ENCODE assay signal across 21 cellular contexts in the genomic region with DNA sequence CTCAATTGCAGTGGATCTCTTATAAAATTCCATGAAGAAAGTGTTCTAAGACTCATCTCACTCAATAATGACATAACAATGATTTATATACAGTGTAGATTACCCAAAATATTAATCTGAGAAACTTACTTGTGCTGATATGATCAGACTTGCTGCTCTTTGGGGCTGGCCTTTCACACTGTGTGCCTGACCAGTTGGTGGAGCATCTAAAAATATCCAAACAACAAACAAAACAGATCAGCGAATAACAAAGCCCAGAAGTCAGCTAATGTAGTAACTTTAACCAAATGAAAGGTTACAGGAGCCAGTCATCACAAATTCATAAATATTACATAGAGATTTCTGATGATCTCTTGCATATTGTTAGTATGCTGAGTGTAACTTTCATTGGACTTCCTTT.
"Had no signal": no experiment of that assay in that cellular context is flagged by ENCODE, and none has a peak within 500 bp of the region (broad histone marks: within the 10 kb centered on the region; RNA-seq: fewer than 3 reads in every experiment).

No MANE protein-coding gene starts in this region.

- H3K27ac Mint-ChIP-seq: effector memory CD8-positive, alpha-beta T cell; naive thymus-derived CD4-positive, alpha-beta T cell; nephron; stimulated activated effector memory CD8-positive, alpha-beta T cell treated with anti-CD3 and anti-CD28 coated beads, Interleukin-12 subunit alpha, Interleukin-12 subunit beta, amount 100 ng/mL, for 72 hours had no signal

- H3K4me1 ChIP-seq: right lobe of liver, stomach, upper lobe of left lung had no signal

- ATAC-seq: effector memory CD8-positive, alpha-beta T cell; naive thymus-derived CD4-positive, alpha-beta T cell; right lobe of liver; stimulated activated effector memory CD8-positive, alpha-beta T cell treated with anti-CD3 and anti-CD28 coated beads, Interleukin-12 subunit alpha, Interleukin-12 subunit beta, amount 100 ng/mL, for 72 hours had no signal

- H3K36me3 Mint-ChIP-seq: naive thymus-derived CD4-positive, alpha-beta T cell; stimulated activated effector memory CD8-positive, alpha-beta T cell treated with anti-CD3 and anti-CD28 coated beads, Interleukin-12 subunit alpha, Interleukin-12 subunit beta, amount 100 ng/mL, for 72 hours had no signal

- H3K9me3 Mint-ChIP-seq: nephron had no signal

- H3K4me1 Mint-ChIP-seq: naive thymus-derived CD4-positive, alpha-beta T cell; nephron; stimulated activated effector memory CD8-positive, alpha-beta T cell treated with anti-CD3 and anti-CD28 coated beads, Interleukin-12 subunit alpha, Interleukin-12 subunit beta, amount 100 ng/mL, for 72 hours had no signal

- H3K36me3 ChIP-seq: ovary, right lobe of liver, stomach, thoracic aorta, tibial nerve, upper lobe of left lung had no signal

- H3K27me3 ChIP-seq: ovary, right lobe of liver, stomach, tibial nerve, upper lobe of left lung had no signal

- H3K27ac ChIP-seq: ovary, right lobe of liver, stomach, thoracic aorta had no signal

- H3K4me3 Mint-ChIP-seq: effector memory CD8-positive, alpha-beta T cell; naive thymus-derived CD4-positive, alpha-beta T cell; nephron; stimulated activated effector memory CD8-positive, alpha-beta T cell treated with anti-CD3 and anti-CD28 coated beads, Interleukin-12 subunit alpha, Interleukin-12 subunit beta, amount 100 ng/mL, for 72 hours had no signal

- DNase-seq: cerebellar nuclear complex; cortex of kidney; effector memory CD8-positive, alpha-beta T cell; erythroblast; head of caudate nucleus; midbrain; naive thymus-derived CD4-positive, alpha-beta T cell; occipital lobe; ovary; posterior cingulate gyrus; right lobe of liver; stimulated activated CD4-positive, alpha-beta T cell treated with anti-CD3 and anti-CD28 coated beads, Interleukin-2, amount 100 ng/mL, for 24 hours; stimulated activated CD4-positive, alpha-beta T cell treated with anti-CD3 and anti-CD28 coated beads, Interleukin-4, amount 100 ng/mL, for 24 hours; stimulated activated naive CD4-positive, alpha-beta T cell treated with Interleukin-2 at 50 U/mL for 16 hours; stomach; substantia nigra; upper lobe of left lung had no signal

- H3K4me3 ChIP-seq: ovary, right lobe of liver, stomach, thoracic aorta, tibial nerve, upper lobe of left lung had no signal

- H3K27me3 Mint-ChIP-seq: effector memory CD8-positive, alpha-beta T cell; naive thymus-derived CD4-positive, alpha-beta T cell had no signal

- H3K9me3 ChIP-seq: ovary, right lobe of liver, stomach, thoracic aorta, tibial nerve, upper lobe of left lung had no signal
